14 cellular contexts compared by ENCODE assay signal in genomic region chr21:15638856-15639549, GRCh38.
DNase-seq lines count a peak whose midpoint lies in the region; TF ChIP-seq lines count a peak whose summit lies in the region.
"Had no signal": no experiment of that assay in that cellular context is flagged by ENCODE, and none has a peak within 500 bp of the region (broad histone marks: within the 10 kb centered on the region; RNA-seq: fewer than 3 reads in every experiment).

No MANE protein-coding gene starts in this region.

- H3K79me2 ChIP-seq in mesendoderm (ENCODE audit: control insufficient read depth, insufficient read depth, low read length), result no peaks in the 10 kb centered on the region

- no peak overlapping the region for H2BK120ac ChIP-seq in mesendoderm (ENCODE audit: low read depth, low read length)

- intact Hi-C loops in uterus (cut with DNase I; ENCODE audit: low total_unique reads), result no loop called here

- H3K4me2 ChIP-seq in mesendoderm (ENCODE audit: low read length), result no peak overlapping the region

- no peaks in the 10 kb centered on the region for H3K27me3 ChIP-seq in mesendoderm (ENCODE audit: insufficient read depth, low read length, poor library complexity)
- no peaks in the 10 kb centered on the region for H3K27me3 ChIP-seq in uterus

- peaks cover 3% of the 10 kb centered on the region for H3K4me1 Mint-ChIP-seq in activated naive CD8-positive, alpha-beta T cell treated with anti-CD3 and anti-CD28 coated beads for 36 hours
- H3K4me1 Mint-ChIP-seq: activated naive CD4-positive, alpha-beta T cell treated with anti-CD3 and anti-CD28 coated beads, Interleukin-2, amount 10 ng/mL, durations not matched to agents 7 days and 5 days; WTC11 had no signal

- TF ChIP-seq CTCF in fibroblast of villous mesenchyme (IDR thresholded peaks at IDR 0.05; ENCODE audit: insufficient read depth, low read depth, low read length) (no peak), uterus (IDR thresholded peaks at IDR 0.05) (no peak)

- no peaks in the 10 kb centered on the region for H3K9me3 ChIP-seq in uterus

- H3K4me3 ChIP-seq in fibroblast of villous mesenchyme (ENCODE audit: low read depth, low read length), result no peak overlapping the region
- H3K4me3 ChIP-seq in mesendoderm (ENCODE audit: low read length), result no peak overlapping the region
- H3K4me3 ChIP-seq in uterus, result no peak overlapping the region
- H3K4me3 ChIP-seq: K562 had no signal

- no peak overlapping the region for H2AK5ac ChIP-seq in mesendoderm (ENCODE audit: low read length)

- no peak overlapping the region for H3K27ac Mint-ChIP-seq in activated naive CD8-positive, alpha-beta T cell treated with anti-CD3 and anti-CD28 coated beads for 36 hours
- H3K27ac Mint-ChIP-seq: activated naive CD4-positive, alpha-beta T cell treated with anti-CD3 and anti-CD28 coated beads, Interleukin-2, amount 10 ng/mL, durations not matched to agents 7 days and 5 days; WTC11 had no signal

- no peak overlapping the region for H3K9ac ChIP-seq in mesendoderm (ENCODE audit: low read length)

- H3K27ac ChIP-seq in mesendoderm (ENCODE audit: low read depth, low read length), result no peak overlapping the region
- peak overlapping the region in 1 of 2 donors; percentile 67 for H3K27ac ChIP-seq in uterus

- no peak overlapping the region for H3K23ac ChIP-seq in mesendoderm (ENCODE audit: low read length)

- no peak for TF ChIP-seq POLR2A in uterus (IDR thresholded peaks at IDR 0.05)

- H3K56ac ChIP-seq in mesendoderm (ENCODE audit: low read length), result no peak overlapping the region

- DNase-seq in amniotic epithelial cell (ENCODE audit: low read depth) (peak; percentile 87), fibroblast of villous mesenchyme (ENCODE audit: low read depth) (peak; percentile 9), mesendoderm (peak; percentile 38), uterus (peak; percentile 40 to 50), OCI-M2 (lab: John Stamatoyannopoulos, UW; ENCODE audit: unreplicated experiment) (no peak)
- DNase-seq in activated naive CD8-positive, alpha-beta T cell treated with anti-CD3 and anti-CD28 coated beads for 36 hours, result no peak
- no peak for DNase-seq in activated naive CD4-positive, alpha-beta T cell treated with Interleukin-2 at 50 U/mL for 16 hours
- DNase-seq: activated naive CD4-positive, alpha-beta T cell treated with anti-CD3 and anti-CD28 coated beads, Interleukin-2, amount 10 ng/mL, durations not matched to agents 7 days and 5 days; C1 segment of cervical spinal cord; DMS79 treated with DMSO at 0.1 percent for 48 hours; NCI-H1436; NCI-H446 had no signal

- H3K9me3 Mint-ChIP-seq in activated naive CD8-positive, alpha-beta T cell treated with anti-CD3 and anti-CD28 coated beads for 36 hours, result no peaks in the 10 kb centered on the region
- H3K9me3 Mint-ChIP-seq: activated naive CD4-positive, alpha-beta T cell treated with anti-CD3 and anti-CD28 coated beads, Interleukin-2, amount 10 ng/mL, durations not matched to agents 7 days and 5 days; WTC11 had no signal

- H3K36me3 ChIP-seq in mesendoderm (ENCODE audit: control insufficient read depth, insufficient read depth, low read length) (no peaks in the 10 kb centered on the region), uterus (no peaks in the 10 kb centered on the region)

- H3K4ac ChIP-seq in mesendoderm (ENCODE audit: low read depth, low read length), result no peak overlapping the region

- H3K27me3 Mint-ChIP-seq in activated naive CD8-positive, alpha-beta T cell treated with anti-CD3 and anti-CD28 coated beads for 36 hours, result no peaks in the 10 kb centered on the region
- H3K27me3 Mint-ChIP-seq: activated naive CD4-positive, alpha-beta T cell treated with anti-CD3 and anti-CD28 coated beads, Interleukin-2, amount 10 ng/mL, durations not matched to agents 7 days and 5 days had no signal

- H2BK5ac ChIP-seq in mesendoderm (ENCODE audit: low read length), result no peak overlapping the region

- no peaks in the 10 kb centered on the region for H3K36me3 Mint-ChIP-seq in activated naive CD8-positive, alpha-beta T cell treated with anti-CD3 and anti-CD28 coated beads for 36 hours
- H3K36me3 Mint-ChIP-seq: activated naive CD4-positive, alpha-beta T cell treated with anti-CD3 and anti-CD28 coated beads, Interleukin-2, amount 10 ng/mL, durations not matched to agents 7 days and 5 days; WTC11 had no signal

- H3K4me1 ChIP-seq in mesendoderm (ENCODE audit: control insufficient read depth, low read depth, low read length) (no peaks in the 10 kb centered on the region), uterus (no peaks in the 10 kb centered on the region)

- WGBS in mesendoderm (ENCODE audit: extremely low coverage, insufficient coverage, low lambda C conversion rate), result no CpG with 5 or more reads among the region's 8 CpGs

- no peak overlapping the region for H2BK15ac ChIP-seq in mesendoderm (replicated peaks; ENCODE audit: low read depth)

- no peak overlapping the region for H3K18ac ChIP-seq in mesendoderm (ENCODE audit: low read length)

- no peak overlapping the region for H3K4me3 Mint-ChIP-seq in activated naive CD8-positive, alpha-beta T cell treated with anti-CD3 and anti-CD28 coated beads for 36 hours
- H3K4me3 Mint-ChIP-seq: activated naive CD4-positive, alpha-beta T cell treated with anti-CD3 and anti-CD28 coated beads, Interleukin-2, amount 10 ng/mL, durations not matched to agents 7 days and 5 days; WTC11 had no signal

- H4K5ac ChIP-seq in mesendoderm (ENCODE audit: low read length), result no peak overlapping the region

- no peaks in the 10 kb centered on the region for H3K79me1 ChIP-seq in mesendoderm (ENCODE audit: low read length)

- no peak overlapping the region for H4K8ac ChIP-seq in mesendoderm (ENCODE audit: low read depth, low read length)

Comparison
In these comparisons a context has a peak if more than half of its experiments do, and no peak if none do; other contexts are left out.
1. DNase-seq: peak in amniotic epithelial cell (single experiment), fibroblast of villous mesenchyme (single experiment), mesendoderm (single experiment) and uterus (2 of 2); none in activated naive CD8-positive, alpha-beta T cell treated with anti-CD3 and anti-CD28 coated beads for 36 hours (single experiment), activated naive CD4-positive, alpha-beta T cell treated with Interleukin-2 at 50 U/mL for 16 hours (single experiment) and OCI-M2 (single experiment).